9 cellular contexts compared by ENCODE assay signal in genomic region chr5:55668356-55668755, GRCh38. TPM values are rescaled to one million over a fixed set of nuclear protein-coding genes. Genes with fewer than 3 reads are reported as not detected.
A peak's percentile ranks its signal among the peaks of the same experiment; 100 is the strongest.
DNase-seq lines count a peak whose midpoint lies in the region; ATAC-seq and TF ChIP-seq lines count a peak whose summit lies in the region.
"Had no signal": no experiment of that assay in that cellular context is flagged by ENCODE, and none has a peak within 500 bp of the region (broad histone marks: within the 10 kb centered on the region; RNA-seq: fewer than 3 reads in every experiment).

No MANE protein-coding gene starts in this region.

- intact Hi-C loops in left colon (cut with DNase I, micrococcal nuclease) (no loop called here), prostate gland (cut with DNase I) (no loop called here)

- peak; percentile 73 for ATAC-seq in esophagus mucosa
- ATAC-seq in left colon = no peak
- no peak for ATAC-seq in gastroesophageal sphincter

- no peaks in the 10 kb centered on the region for H3K9me3 ChIP-seq in NT2/D1 (ENCODE audit: insufficient read depth, low read length)
- no peaks in the 10 kb centered on the region for H3K9me3 ChIP-seq in gastroesophageal sphincter
- no peaks in the 10 kb centered on the region for H3K9me3 ChIP-seq in prostate gland
- H3K9me3 ChIP-seq: pancreas had no signal

- no peak for TF ChIP-seq EP300 in gastroesophageal sphincter (IDR thresholded peaks at IDR 0.05)

- TF ChIP-seq POLR2A in gastroesophageal sphincter (IDR thresholded peaks at IDR 0.05) = no peak
- no peak for TF ChIP-seq POLR2A in prostate gland (IDR thresholded peaks at IDR 0.05)

- H3K4me3 ChIP-seq in NT2/D1 (ENCODE audit: insufficient read length, low read depth) (no peak overlapping the region), gastroesophageal sphincter (no peak overlapping the region), prostate gland (no peak overlapping the region)
- H3K4me3 ChIP-seq: pancreas had no signal

- H3K27me3 ChIP-seq in NT2/D1 (ENCODE audit: insufficient read depth, insufficient read length) = no peaks in the 10 kb centered on the region
- no peaks in the 10 kb centered on the region for H3K27me3 ChIP-seq in gastroesophageal sphincter
- H3K27me3 ChIP-seq in prostate gland (replicated peaks; ENCODE audit: insufficient read depth) = no peaks in the 10 kb centered on the region
- H3K27me3 ChIP-seq: pancreas had no signal

- peak; percentile 56 for DNase-seq in GM04503 (ENCODE audit: low read depth)
- peak; percentile 2 for DNase-seq in NT2/D1 (ENCODE audit: low read depth, low spot score)
- DNase-seq in renal cortical epithelial cell (ENCODE audit: low read depth) = peak; percentile 95
- no peak for DNase-seq in C1 segment of cervical spinal cord (lab: John Stamatoyannopoulos, UW)
- no peak for DNase-seq in left colon
- no peak for DNase-seq in prostate gland (ENCODE audit: low spot score)
- DNase-seq: pancreas had no signal

- H3K27ac ChIP-seq in gastroesophageal sphincter (peak overlapping the region in 2 of 4 donors; percentile 29 to 61), prostate gland (no peak overlapping the region)
- H3K27ac ChIP-seq: pancreas had no signal

- H3K9ac ChIP-seq in NT2/D1 (ENCODE audit: insufficient read length, low read depth) = no peak overlapping the region

- no peaks in the 10 kb centered on the region for H3K4me1 ChIP-seq in NT2/D1 (ENCODE audit: insufficient read depth, insufficient read length)
- peaks cover 0 to 25% (median 3%) of the 10 kb centered on the region in 3 donors for H3K4me1 ChIP-seq in gastroesophageal sphincter
- H3K4me1 ChIP-seq in prostate gland (replicated peaks) = no peaks in the 10 kb centered on the region
- H3K4me1 ChIP-seq: pancreas had no signal

- TF ChIP-seq CTCF in gastroesophageal sphincter (IDR thresholded peaks at IDR 0.05) (no peak), prostate gland (IDR thresholded peaks at IDR 0.05) (no peak)

- H3K36me3 ChIP-seq in NT2/D1 (ENCODE audit: insufficient read depth, insufficient read length, low read length) = peaks cover 3% of the 10 kb centered on the region
- H3K36me3 ChIP-seq in gastroesophageal sphincter = peaks cover 0 to 12% of the 10 kb centered on the region in 2 donors
- H3K36me3 ChIP-seq in prostate gland = no peaks in the 10 kb centered on the region

RNA-seq across cellular contexts. Expression of gene SLC38A9, which starts 43.8 kb away (rescaled TPM):
- total RNA-seq in esophagus mucosa (13.0 TPM), renal cortical epithelial cell (57.8 and 67.4 TPM in 2 replicates), left colon (10 to 100 TPM; 19.7 to 28.1 TPM), gastroesophageal sphincter (10 to 100 TPM; 10.1 to 13.2 (median 11.4) TPM), prostate gland (10 to 100 TPM; 14.8 to 20.8 TPM)

Comparison
In these comparisons a context has a peak if more than half of its experiments do, and no peak if none do; other contexts are left out.
1. DNase-seq: peak in GM04503 (single experiment), NT2/D1 (single experiment) and renal cortical epithelial cell (single experiment); none in C1 segment of cervical spinal cord (0 of 14), left colon (0 of 2) and prostate gland (single experiment).